ENCODE assay signal across 17 cellular contexts in the genomic region with DNA sequence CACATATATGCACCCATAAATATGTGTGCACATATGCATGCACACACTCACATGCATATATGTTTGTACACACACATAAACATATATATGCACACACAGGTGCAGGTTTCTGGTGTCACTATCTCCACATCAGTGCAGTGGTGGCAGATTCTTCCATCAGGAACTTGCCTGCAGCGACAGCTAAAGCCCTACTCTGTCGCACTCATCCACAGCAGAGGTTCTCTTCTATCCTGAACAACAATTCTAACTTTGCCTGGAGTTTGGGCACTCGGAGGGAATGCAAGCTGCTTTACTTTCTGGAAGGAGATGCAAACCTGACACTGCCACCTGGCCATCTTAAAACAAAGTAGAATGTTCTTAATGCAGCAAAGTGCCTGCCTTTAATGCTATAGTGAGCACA.
DNase-seq lines count a peak whose midpoint lies in the region; ATAC-seq, FAIRE-seq and TF ChIP-seq lines count a peak whose summit lies in the region.
"Had no signal": no experiment of that assay in that cellular context is flagged by ENCODE, and none has a peak within 500 bp of the region (broad histone marks: within the 10 kb centered on the region; RNA-seq: fewer than 3 reads in every experiment).

No MANE protein-coding gene starts in this region.

- TF ChIP-seq RAD21 in A549 (conservative IDR thresholded peaks at IDR 0.05 in 1 of 2, IDR thresholded peaks at IDR 0.05 in 1 of 2): no peak

- H3K4ac ChIP-seq in H9 (ENCODE audit: low read depth, low read length): no peak overlapping the region

- 0 out of 4 replicates have a peak, but pooled peaks cover 2 to 3% of the 10 kb centered on the region in 2 experiments for H3K4me1 Mint-ChIP-seq in H9
- H3K4me1 Mint-ChIP-seq: B cell, IgD-negative memory B cell had no signal

- H3K4me3 ChIP-seq in A549 (no peak overlapping the region), hepatocyte (no peak overlapping the region), vagina (no peak overlapping the region), pancreas (no peak overlapping the region)
- H3K4me3 ChIP-seq: BLaER1 treated with 17β-estradiol and CSF1 and Interleukin-3, amounts not matched to agents 10 nM and 100 nM; GM23248 had no signal

- H3K9me3 Mint-ChIP-seq in H9: no peaks in the 10 kb centered on the region
- H3K9me3 Mint-ChIP-seq: CD8-positive, alpha-beta T cell; IgD-negative memory B cell had no signal

- H3K14ac ChIP-seq in H9 (ENCODE audit: insufficient read depth, low read length): no peak overlapping the region

- ATAC-seq in A549: no peak
- no peak for ATAC-seq in pancreas
- no peak for ATAC-seq in HG03469 (IDR thresholded peaks at IDR 0.05; ENCODE audit: unreplicated experiment)
- no peak for ATAC-seq in left colon
- ATAC-seq: CD8-positive, alpha-beta T cell had no signal

- H2BK12ac ChIP-seq in H9 (ENCODE audit: insufficient read length, low read depth, low read length): no peak overlapping the region

- no peak overlapping the region for H4K8ac ChIP-seq in H9 (replicated peaks; ENCODE audit: insufficient read length, low read depth, low read length)

- no peak overlapping the region for H4K91ac ChIP-seq in H9 (ENCODE audit: insufficient read length, low read depth, low read length)

- TF ChIP-seq CTCF in A549 (IDR thresholded peaks at IDR 0.05) (no peak), H9 (conservative IDR thresholded peaks at IDR 0.05) (no peak), hepatocyte (IDR thresholded peaks at IDR 0.05; ENCODE audit: poor library complexity) (no peak), vagina (IDR thresholded peaks at IDR 0.05) (no peak), pancreas (IDR thresholded peaks at IDR 0.05) (no peak)

- no peak overlapping the region; a peak in 1 of 7 replicates for H3K27ac Mint-ChIP-seq in H9
- H3K27ac Mint-ChIP-seq: B cell; CD8-positive, alpha-beta T cell; IgD-negative memory B cell had no signal

- H3K27ac ChIP-seq in A549 (peak overlapping the region; percentile 57 to 77), H9 (ENCODE audit: insufficient read length, low read depth, low read length) (no peak overlapping the region), hepatocyte (peak overlapping the region; percentile 68), vagina (no peak overlapping the region), pancreas (peak overlapping the region in 1 of 4 donors; percentile 24)
- H3K27ac ChIP-seq: BLaER1 treated with 17β-estradiol and CSF1 and Interleukin-3, amounts not matched to agents 10 nM and 100 nM; GM23248 had no signal

- no peaks in the 10 kb centered on the region for H4K20me1 ChIP-seq in H9 (ENCODE audit: control insufficient read depth, insufficient read depth, insufficient read length)
- no peaks in the 10 kb centered on the region for H4K20me1 ChIP-seq in hepatocyte (ENCODE audit: insufficient read depth, poor library complexity, severe bottlenecking)
- H4K20me1 ChIP-seq: BLaER1 treated with 17β-estradiol and CSF1 and Interleukin-3, amounts not matched to agents 10 nM and 100 nM had no signal

- H3K36me3 ChIP-seq in hepatocyte (replicated peaks; ENCODE audit: insufficient read depth, low read depth) (no peaks in the 10 kb centered on the region), vagina (no peaks in the 10 kb centered on the region), pancreas (no peaks in the 10 kb centered on the region)
- H3K36me3 ChIP-seq: BLaER1 treated with 17β-estradiol and CSF1 and Interleukin-3, amounts not matched to agents 10 nM and 100 nM had no signal

- no peaks in the 10 kb centered on the region for H3K36me3 Mint-ChIP-seq in H9 (ENCODE audit: insufficient read depth in 1 of 3, low read depth in 3 of 3)
- H3K36me3 Mint-ChIP-seq: CD8-positive, alpha-beta T cell; IgD-negative memory B cell had no signal

- WGBS in A549 (ENCODE audit: missing lambda C conversion rate): 83% methylated on average over 3 of the region's 3 CpGs
- WGBS in H9 (ENCODE audit: extremely low coverage, insufficient read length, low lambda C conversion rate): no CpG with 5 or more reads among the region's 3 CpGs
- WGBS in hepatocyte (ENCODE audit: low lambda C conversion rate, missing lambda C conversion rate): 86% methylated on average over 3 of the region's 3 CpGs
- 91 to 98% methylated on average over 3 of the region's 3 CpGs for WGBS in pancreas, 2 donors

- H3K18ac ChIP-seq in H9 (ENCODE audit: insufficient read length, low read depth, low read length): no peak overlapping the region

- H2BK120ac ChIP-seq in H9 (ENCODE audit: low read depth, low read length, poor library complexity, severe bottlenecking): no peak overlapping the region

- no peak overlapping the region for H3K9ac ChIP-seq in H9 (ENCODE audit: extremely low read depth, insufficient read length, low read length)
- H3K9ac ChIP-seq: BLaER1 treated with 17β-estradiol and CSF1 and Interleukin-3, amounts not matched to agents 10 nM and 100 nM; GM23248 had no signal

- H3K23me2 ChIP-seq in H9 (ENCODE audit: insufficient read length, low read depth, low read length, poor library complexity, severe bottlenecking): no peaks in the 10 kb centered on the region

- H3T11ph ChIP-seq in H9 (ENCODE audit: low read length): no peak overlapping the region

- POLR2A ChIA-PET in A549 (lab: Yijun Ruan, JAX): no interaction called here

- H2BK20ac ChIP-seq in H9 (ENCODE audit: low read depth, low read length, poor library complexity, severe bottlenecking): no peak overlapping the region

- no peaks in the 10 kb centered on the region for H3K9me3 ChIP-seq in A549
- no peaks in the 10 kb centered on the region for H3K9me3 ChIP-seq in H9 (ENCODE audit: control insufficient read depth, low read depth, low read length)
- H3K9me3 ChIP-seq in hepatocyte (ENCODE audit: low read depth): no peaks in the 10 kb centered on the region
- H3K9me3 ChIP-seq in vagina: no peaks in the 10 kb centered on the region
- no peaks in the 10 kb centered on the region for H3K9me3 ChIP-seq in pancreas
- H3K9me3 ChIP-seq: BLaER1 treated with 17β-estradiol and CSF1 and Interleukin-3, amounts not matched to agents 10 nM and 100 nM had no signal

- FAIRE-seq in A549 (lab: Jason Lieb, UNC) (no peak), pancreas (lab: Jason Lieb, UNC) (no peak)
- FAIRE-seq: G401.6, GM12891, HTR-8/SVneo had no signal

- H3K79me1 ChIP-seq in H9 (ENCODE audit: insufficient read depth, low read depth, low read length, poor library complexity, severe bottlenecking): no peaks in the 10 kb centered on the region

- H4K5ac ChIP-seq in H9 (ENCODE audit: insufficient read length, low read depth, low read length): no peak overlapping the region

- H2BK15ac ChIP-seq in H9 (ENCODE audit: low read depth, low read length): no peak overlapping the region

- CTCF ChIA-PET in A549 (lab: Yijun Ruan, JAX): no interaction called here

- H3K27me3 ChIP-seq in H9 (ENCODE audit: insufficient read depth, low read length) (no peaks in the 10 kb centered on the region), hepatocyte (no peaks in the 10 kb centered on the region), vagina (no peaks in the 10 kb centered on the region), pancreas (no peaks in the 10 kb centered on the region)
- H3K27me3 ChIP-seq: BLaER1 treated with 17β-estradiol and CSF1 and Interleukin-3, amounts not matched to agents 10 nM and 100 nM had no signal

- H3K23ac ChIP-seq in H9 (ENCODE audit: insufficient read length, low read depth, low read length): no peak overlapping the region

- no peak overlapping the region for H2AK5ac ChIP-seq in H9 (ENCODE audit: insufficient read length, low read length)

- H3K4me1 ChIP-seq in A549 (peaks cover 30% of the 10 kb centered on the region), H9 (ENCODE audit: insufficient read depth, low read length) (no peaks in the 10 kb centered on the region), hepatocyte (ENCODE audit: insufficient read depth) (peaks cover 9% of the 10 kb centered on the region), vagina (peaks cover under 1% of the 10 kb centered on the region), pancreas (no peaks in the 10 kb centered on the region)

- H3K4me3 Mint-ChIP-seq in H9: no peak overlapping the region
- H3K4me3 Mint-ChIP-seq: B cell; CD8-positive, alpha-beta T cell; IgD-negative memory B cell had no signal

- TF ChIP-seq POLR2A in A549 (IDR thresholded peaks at IDR 0.05; ENCODE audit: low read length): no peak
- TF ChIP-seq POLR2A in vagina (IDR thresholded peaks at IDR 0.05): no peak

- H2AFZ ChIP-seq in H9 (ENCODE audit: low read length) (no peak overlapping the region), hepatocyte (no peak overlapping the region)
- H2AFZ ChIP-seq: GM23248 had no signal

- DNase-seq in A549 (ENCODE audit: low read depth in 1 of 2, low spot score in 1 of 2) (no peak), H9 (peak; percentile 4), hepatocyte (ENCODE audit: low spot score) (no peak), vagina (ENCODE audit: extremely low spot score in 2 of 2) (peak; percentile 52 to 56), pancreas (no peak), left colon (no peak)
- DNase-seq: GM23248, HCEC 1CT, KBM-7 had no signal

- intact Hi-C loops in vagina (cut with DNase I) (no loop called here), pancreas (cut with DNase I) (no loop called here), left colon (cut with DNase I, micrococcal nuclease) (no loop called here)

- H3K4me2 ChIP-seq in A549: peak overlapping the region; percentile 34
- H3K4me2 ChIP-seq in H9 (ENCODE audit: insufficient read depth, insufficient read length, low read length): no peak overlapping the region
- no peak overlapping the region for H3K4me2 ChIP-seq in hepatocyte
- H3K4me2 ChIP-seq: BLaER1 treated with 17β-estradiol and CSF1 and Interleukin-3, amounts not matched to agents 10 nM and 100 nM had no signal

- H2BK5ac ChIP-seq in H9 (ENCODE audit: insufficient read length, low read length): no peak overlapping the region

- TF ChIP-seq EP300 in A549 (IDR thresholded peaks at IDR 0.05): no peak

- no peaks in the 10 kb centered on the region for H3K79me2 ChIP-seq in H9 (ENCODE audit: insufficient read depth, low read length)
- no peaks in the 10 kb centered on the region for H3K79me2 ChIP-seq in hepatocyte

- H3K56ac ChIP-seq in H9 (ENCODE audit: insufficient read length, low read depth, low read length): no peak overlapping the region

- no peaks in the 10 kb centered on the region for H3K9me2 ChIP-seq in hepatocyte (replicated peaks; ENCODE audit: insufficient read depth)

- H3K27me3 Mint-ChIP-seq in H9 (ENCODE audit: low read depth): 0 out of 2 replicates have a peak, but pooled peaks cover under 1% of the 10 kb centered on the region

TF ChIP-seq in A549, 52 proteins besides CTCF, POLR2A, EP300 and RAD21:
- TF ChIP-seq POLR2AphosphoS2 (conservative IDR thresholded peaks at IDR 0.05; ENCODE audit: low read length) (no peak), CHD4 (IDR thresholded peaks at IDR 0.05; ENCODE audit: borderline replicate concordance) (no peak), CHD2 (IDR thresholded peaks at IDR 0.05; ENCODE audit: low read length, partially characterized antibody) (no peak)
TF ChIP-seq in A549: peak in this region for 0.

Comparison
In these comparisons a context has a peak if more than half of its experiments do, and no peak if none do; other contexts are left out.
1. DNase-seq: peak in H9 (single experiment) and vagina (2 of 2); none in A549 (0 of 2), hepatocyte (single experiment), pancreas (0 of 6) and left colon (0 of 2).
2. H3K27ac ChIP-seq: peak in A549 (2 of 2) and hepatocyte (single experiment); none in H9 (single experiment) and vagina (single experiment).